Comparison of ENCODE assay signal across 14 cellular contexts in the genomic region with DNA sequence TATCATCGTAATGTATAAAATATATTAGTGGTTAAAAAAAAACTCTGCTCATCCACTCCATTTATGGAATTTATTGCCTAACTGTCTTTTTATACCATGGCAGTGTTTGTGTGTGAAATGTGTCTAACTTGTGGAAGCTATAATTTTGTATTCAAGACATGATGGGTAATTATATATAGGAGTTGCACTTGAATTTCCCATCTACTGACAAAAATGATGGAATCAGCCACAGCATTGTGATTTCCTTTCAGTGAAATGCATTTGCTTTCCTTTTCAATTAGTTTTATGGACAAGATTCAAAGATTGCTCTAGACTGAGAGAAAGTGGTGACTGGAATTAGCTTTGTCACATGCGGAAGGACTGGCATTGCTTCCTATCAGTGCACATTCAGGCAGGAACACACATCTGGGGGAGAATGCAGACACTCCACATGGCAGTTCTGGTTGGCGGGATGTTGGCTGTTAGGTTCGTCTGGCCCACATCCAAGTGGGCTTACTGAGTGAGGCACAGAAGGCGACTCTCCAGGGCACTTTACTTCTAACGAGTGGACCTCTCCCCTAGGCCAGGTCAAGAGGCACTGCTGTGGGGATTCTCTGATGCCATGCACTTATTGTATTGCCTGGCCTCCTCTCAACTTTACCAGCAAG.
DNase-seq lines count a peak whose midpoint lies in the region; ATAC-seq and TF ChIP-seq lines count a peak whose summit lies in the region.
"Had no signal": no experiment of that assay in that cellular context is flagged by ENCODE, and none has a peak within 500 bp of the region (broad histone marks: within the 10 kb centered on the region; RNA-seq: fewer than 3 reads in every experiment).

No MANE protein-coding gene starts in this region.

- no peak for TF ChIP-seq CTCF in neural cell (IDR thresholded peaks at IDR 0.05; ENCODE audit: poor library complexity, severe bottlenecking)

- no peaks in the 10 kb centered on the region for H4K20me1 ChIP-seq in neural cell (ENCODE audit: insufficient read depth)

- peaks cover 5% of the 10 kb centered on the region for H3K4me1 ChIP-seq in right cardiac atrium (ENCODE audit: control insufficient read depth, insufficient read depth, low read length)

- H3K27me3 ChIP-seq in right cardiac atrium (ENCODE audit: control insufficient read depth, insufficient read depth), result no peaks in the 10 kb centered on the region
- no peaks in the 10 kb centered on the region for H3K27me3 ChIP-seq in neural cell (ENCODE audit: insufficient read depth, low read depth, low read length)

- H3F3A ChIP-seq in neural cell (ENCODE audit: insufficient read depth, low read length, poor library complexity, severe bottlenecking), result no peaks in the 10 kb centered on the region

- peak; percentile 96 for TF ChIP-seq EP300 in neural cell (conservative IDR thresholded peaks at IDR 0.05; ENCODE audit: poor library complexity, severe bottlenecking)

- peak overlapping the region; percentile 25 for H3K9ac ChIP-seq in neural cell (ENCODE audit: low read length)

- no peak overlapping the region for H2AFZ ChIP-seq in neural cell (ENCODE audit: low read depth, low read length)

- 68% methylated on average over 6 of the region's 6 CpGs for WGBS in right cardiac atrium

- ATAC-seq in right cardiac atrium (no peak), GM19351 (IDR thresholded peaks at IDR 0.05; ENCODE audit: unreplicated experiment) (no peak)
- ATAC-seq: CD8-positive, alpha-beta T cell; HCT116 had no signal

- H3K79me2 ChIP-seq in neural cell (replicated peaks; ENCODE audit: insufficient read depth, low read length), result no peaks in the 10 kb centered on the region

- no peaks in the 10 kb centered on the region for H3K9me2 ChIP-seq in neural cell (ENCODE audit: insufficient read depth, low read length)

- H3K4me2 ChIP-seq in neural cell (ENCODE audit: low read length), result no peak overlapping the region

- H3K4me3 ChIP-seq in right cardiac atrium (ENCODE audit: low read length) (no peak overlapping the region), neural cell (ENCODE audit: low read length) (no peak overlapping the region)

- DNase-seq in NCI-H748 (lab: John Stamatoyannopoulos, UW; ENCODE audit: unreplicated experiment) (peak; percentile 29), NCI-H748 treated with DMSO at 0.1 percent for 48 hours (lab: John Stamatoyannopoulos, UW) (no peak), right cardiac atrium (peak in 2 of 3 donors; percentile 54 to 55), cardiac septum (ENCODE audit: low spot score) (no peak), NCI-H2227 treated with DMSO at 0.1 percent for 48 hours (lab: John Stamatoyannopoulos, UW) (peak; percentile 61), NCI-H446 (lab: John Stamatoyannopoulos, UW) (no peak)
- DNase-seq: CD8-positive, alpha-beta T cell; COR-L47; DND-41; GF-D8 had no signal

- H3K9me3 ChIP-seq in right cardiac atrium (ENCODE audit: control insufficient read depth, low read length), result no peaks in the 10 kb centered on the region
- H3K9me3 ChIP-seq in neural cell (ENCODE audit: low read length), result no peaks in the 10 kb centered on the region

- intact Hi-C loops in right cardiac atrium (cut with DNase I), result no loop called here
- intact Hi-C loops in cardiac septum (cut with DNase I), result loop anchor here (5.0 kb wide), 2 partner anchors 379 to 416 kb away; no protein-coding TSS in a partner anchor

- TF ChIP-seq RAD21 in neural cell (conservative IDR thresholded peaks at IDR 0.05), result no peak

- no peaks in the 10 kb centered on the region for H3K36me3 ChIP-seq in neural cell (ENCODE audit: insufficient read depth, low read length)

- H3K27ac ChIP-seq in right cardiac atrium (ENCODE audit: low read length) (no peak overlapping the region), neural cell (ENCODE audit: low read length) (peak overlapping the region; percentile 68)
- H3K27ac ChIP-seq: HL-60 had no signal

TF ChIP-seq in neural cell, 6 proteins besides CTCF, POLR2A, EP300 and RAD21:
- TF ChIP-seq TAF1 (IDR thresholded peaks at IDR 0.05; ENCODE audit: low read depth) (no peak), MXI1 (conservative IDR thresholded peaks at IDR 0.05; ENCODE audit: poor library complexity, severe bottlenecking) (peak; percentile 32), POLR2AphosphoS5 (IDR thresholded peaks at IDR 0.05) (peak; percentile 92)

Comparison
In these comparisons a context has a peak if more than half of its experiments do, and no peak if none do; other contexts are left out.
1. DNase-seq: peak in NCI-H748 (single experiment), right cardiac atrium (2 of 3) and NCI-H2227 treated with DMSO at 0.1 percent for 48 hours (single experiment); none in NCI-H748 treated with DMSO at 0.1 percent for 48 hours (single experiment), cardiac septum (single experiment) and NCI-H446 (0 of 2).